ENCODE assay signal across 1 cellular context in the genomic region with DNA sequence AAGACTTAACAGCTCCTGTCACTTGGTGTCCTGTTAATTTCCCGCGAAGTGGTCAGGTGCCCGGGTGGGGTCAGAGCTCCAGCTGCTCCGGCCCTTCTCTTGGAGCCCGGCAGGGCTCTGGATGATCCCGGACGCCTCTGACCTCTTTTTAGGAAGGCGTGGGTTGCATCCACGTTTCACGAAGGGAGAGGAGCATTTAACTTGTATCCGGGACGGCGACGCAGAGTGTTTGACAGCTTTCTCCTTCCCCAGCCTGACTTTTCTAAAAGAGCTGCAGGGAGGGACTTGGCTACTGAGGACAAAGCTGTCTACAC.
TF ChIP-seq lines count a peak whose summit lies in the region.

No MANE protein-coding gene starts in this region.

TF ChIP-seq in GM23338, 12 proteins besides CTCF, POLR2A, EP300 and RAD21:
- TF ChIP-seq ZNF462 (CRISPR knock-in tag; IDR thresholded peaks at IDR 0.05) (no peak), ETS1 (IDR thresholded peaks at IDR 0.05) (no peak), EZH2phosphoT487 (IDR thresholded peaks at IDR 0.05; ENCODE audit: unreplicated experiment) (no peak), ZNF331 (CRISPR knock-in tag; IDR thresholded peaks at IDR 0.05; ENCODE audit: low read depth) (no peak), ZNF114 (CRISPR knock-in tag; IDR thresholded peaks at IDR 0.05) (no peak), NANOG (IDR thresholded peaks at IDR 0.05; ENCODE audit: borderline replicate concordance) (no peak), REST (IDR thresholded peaks at IDR 0.05; ENCODE audit: unreplicated experiment) (no peak), STAT1 (IDR thresholded peaks at IDR 0.05; ENCODE audit: unreplicated experiment) (no peak)
TF ChIP-seq in GM23338: peak in this region for 0.
